Comparison of ENCODE assay signal across 8 cellular contexts in genomic region chr2:221969087-221969829, GRCh38.
DNase-seq lines count a peak whose midpoint lies in the region; ATAC-seq and TF ChIP-seq lines count a peak whose summit lies in the region.

No MANE protein-coding gene starts in this region.

- peak; percentile 63 for TF ChIP-seq CTCF in cardiac fibroblast (IDR thresholded peaks at IDR 0.05; ENCODE audit: low read depth, low read length)
- no peak for TF ChIP-seq CTCF in lung (IDR thresholded peaks at IDR 0.05; ENCODE audit: control extremely low read depth, extremely low read depth)
- no peak for TF ChIP-seq CTCF in CD8-positive, alpha-beta T cell (IDR thresholded peaks at IDR 0.05)
- no peak for TF ChIP-seq CTCF in lower leg skin (IDR thresholded peaks at IDR 0.05)

- no peaks in the 10 kb centered on the region for H3K4me1 Mint-ChIP-seq in CD8-positive, alpha-beta T cell (ENCODE audit: low read depth)

- no peak overlapping the region for H3K27ac Mint-ChIP-seq in CD8-positive, alpha-beta T cell

- no peaks in the 10 kb centered on the region for H3K36me3 ChIP-seq in lung (ENCODE audit: control insufficient read depth in 2 of 2, insufficient read depth in 2 of 2, low read length in 2 of 2)
- no peaks in the 10 kb centered on the region for H3K36me3 ChIP-seq in CD8-positive, alpha-beta T cell (ENCODE audit: insufficient read depth, low read length)

- H3K36me3 Mint-ChIP-seq in CD8-positive, alpha-beta T cell = no peaks in the 10 kb centered on the region

- H3K4me3 ChIP-seq in cardiac fibroblast (replicated peaks in 1 of 2; ENCODE audit: low read depth in 2 of 2, low read length in 2 of 2) (no peak overlapping the region), lung (no peak overlapping the region), lower leg skin (ENCODE audit: low read depth, poor library complexity, severe bottlenecking) (no peak overlapping the region)
- no peak overlapping the region for H3K4me3 ChIP-seq in CD8-positive, alpha-beta T cell (ENCODE audit: low read depth, low read length)

- peak; percentile 7 for DNase-seq in activated CD4-positive, alpha-beta T cell treated with anti-CD3 and anti-CD28 coated beads for 48 hours
- DNase-seq in activated CD4-positive, alpha-beta T cell treated with anti-CD3 and anti-CD28 coated beads for 4 hours = no peak
- DNase-seq in NCI-H345 treated with DMSO at 0.1 percent for 48 hours (lab: John Stamatoyannopoulos, UW; ENCODE audit: unreplicated experiment) (peak; percentile 2), cardiac fibroblast (ENCODE audit: low read depth in 2 of 2) (peak; percentile 50 to 51), lung (ENCODE audit: low spot score) (no peak), lower leg skin (ENCODE audit: low spot score in 2 of 2) (no peak)
- no peak for DNase-seq in CD8-positive, alpha-beta T cell

- 43 to 47% methylated on average over 7 of the region's 7 CpGs for WGBS in lung, 2 donors
- WGBS in lower leg skin, 2 donors = 50 to 53% methylated on average over 7 of the region's 7 CpGs

- no peaks in the 10 kb centered on the region for H3K9me3 ChIP-seq in lung (ENCODE audit: control insufficient read depth in 2 of 2, insufficient read depth in 1 of 2, low read length in 1 of 2)
- no peaks in the 10 kb centered on the region for H3K9me3 ChIP-seq in CD8-positive, alpha-beta T cell (ENCODE audit: low read length)

- CTCF ChIA-PET in CD8-positive, alpha-beta T cell (lab: Charles Lee) = no interaction called here

- H3K27me3 Mint-ChIP-seq in CD8-positive, alpha-beta T cell (ENCODE audit: low read depth) = no peaks in the 10 kb centered on the region

- no peak overlapping the region for H3K4me3 Mint-ChIP-seq in CD8-positive, alpha-beta T cell

- ATAC-seq in HG02884 (IDR thresholded peaks at IDR 0.05; ENCODE audit: unreplicated experiment) (peak; percentile 60), lung (ENCODE audit: insufficient read depth, low FRiP score) (peak; percentile 66)
- no peak for ATAC-seq in CD8-positive, alpha-beta T cell

- H3K4me1 ChIP-seq in lung (ENCODE audit: control insufficient read depth in 2 of 2, insufficient read depth in 2 of 2, low read length in 2 of 2) = no peaks in the 10 kb centered on the region
- H3K4me1 ChIP-seq in CD8-positive, alpha-beta T cell (ENCODE audit: insufficient read depth, low read length) = no peaks in the 10 kb centered on the region

- intact Hi-C loops in CD8-positive, alpha-beta T cell (cut with DNase I, micrococcal nuclease) = loop anchor here in 1 of 2 experiments (5.0 kb wide), 1 partner anchor 1282 kb away; no protein-coding TSS in a partner anchor
- intact Hi-C loops in lower leg skin (cut with DNase I; ENCODE audit: low total_unique reads) = no loop called here

- no peaks in the 10 kb centered on the region for H3K27me3 ChIP-seq in lung (ENCODE audit: control insufficient read depth, insufficient read depth)
- H3K27me3 ChIP-seq in CD8-positive, alpha-beta T cell (ENCODE audit: insufficient read depth, low read length) = no peaks in the 10 kb centered on the region

- POLR2A ChIA-PET in CD8-positive, alpha-beta T cell (lab: Charles Lee) = no interaction called here

- H3K9me3 Mint-ChIP-seq in CD8-positive, alpha-beta T cell = no peaks in the 10 kb centered on the region

- no peak for TF ChIP-seq POLR2A in lower leg skin (IDR thresholded peaks at IDR 0.05)

- H3K27ac ChIP-seq in lung (ENCODE audit: low read depth in 1 of 2, low read length in 1 of 2) = no peak overlapping the region
- H3K27ac ChIP-seq in CD8-positive, alpha-beta T cell (ENCODE audit: low read depth, low read length) = no peak overlapping the region

Comparison
In these comparisons a context has a peak if more than half of its experiments do, and no peak if none do; other contexts are left out.
1. DNase-seq: peak in activated CD4-positive, alpha-beta T cell treated with anti-CD3 and anti-CD28 coated beads for 48 hours (single experiment), NCI-H345 treated with DMSO at 0.1 percent for 48 hours (single experiment) and cardiac fibroblast (2 of 2); none in activated CD4-positive, alpha-beta T cell treated with anti-CD3 and anti-CD28 coated beads for 4 hours (0 of 2), lung (single experiment), CD8-positive, alpha-beta T cell (0 of 7) and lower leg skin (0 of 2).